8 cellular contexts compared by ENCODE assay signal in genomic region chr10:29735628-29736324, GRCh38.
A peak's percentile ranks its signal among the peaks of the same experiment; 100 is the strongest.
DNase-seq lines count a peak whose midpoint lies in the region; ATAC-seq and TF ChIP-seq lines count a peak whose summit lies in the region.

No MANE protein-coding gene starts in this region.

- POLR2A ChIA-PET in activated CD8-positive, alpha-beta T cell treated with anti-CD3 and anti-CD28 coated beads, Interleukin-2, amount 10 ng/mL, durations not matched to agents 7 days and 5 days (lab: Charles Lee): interaction anchor here (1.3 kb wide), 1 partner anchor 202 kb away, joined by 3 read pairs; no protein-coding TSS in a partner anchor

- H3K9me3 ChIP-seq in mesodermal cell (ENCODE audit: control insufficient read depth, low read length): no peaks in the 10 kb centered on the region

- H3K27ac ChIP-seq in mesodermal cell (ENCODE audit: low read depth, low read length, severe bottlenecking): peak overlapping the region; percentile 51

- peaks cover 32% of the 10 kb centered on the region for H3K4me1 ChIP-seq in mesodermal cell (ENCODE audit: control insufficient read depth, insufficient read depth, low read length, poor library complexity, severe bottlenecking)

- ATAC-seq in GM18909 (IDR thresholded peaks at IDR 0.05; ENCODE audit: poor library complexity, unreplicated experiment) (peak; percentile 89), HG03159 (IDR thresholded peaks at IDR 0.05; ENCODE audit: unreplicated experiment) (peak; percentile 79)
- peak; percentile 88 for ATAC-seq in activated CD8-positive, alpha-beta T cell treated with anti-CD3 and anti-CD28 coated beads, Interleukin-2, amount 10 ng/mL, durations not matched to agents 7 days and 5 days

- H3K27ac Mint-ChIP-seq in activated CD8-positive, alpha-beta T cell treated with anti-CD3 and anti-CD28 coated beads, Interleukin-2, amount 10 ng/mL, durations not matched to agents 7 days and 5 days: peak overlapping the region; percentile 55

- H3K4me3 Mint-ChIP-seq in activated CD8-positive, alpha-beta T cell treated with anti-CD3 and anti-CD28 coated beads, Interleukin-2, amount 10 ng/mL, durations not matched to agents 7 days and 5 days: peak overlapping the region; percentile 75

- H3K4me1 Mint-ChIP-seq in activated CD8-positive, alpha-beta T cell treated with anti-CD3 and anti-CD28 coated beads, Interleukin-2, amount 10 ng/mL, durations not matched to agents 7 days and 5 days (ENCODE audit: low read depth): peaks cover 7% of the 10 kb centered on the region

- peaks cover under 1% of the 10 kb centered on the region for H3K36me3 ChIP-seq in mesodermal cell (ENCODE audit: control insufficient read depth, insufficient read depth, low read length)

- no peaks in the 10 kb centered on the region for H3K9me3 Mint-ChIP-seq in activated CD8-positive, alpha-beta T cell treated with anti-CD3 and anti-CD28 coated beads, Interleukin-2, amount 10 ng/mL, durations not matched to agents 7 days and 5 days (ENCODE audit: insufficient read depth)

- WGBS in mesodermal cell (ENCODE audit: insufficient coverage in 2 of 2), 2 experiments: 0% methylated on average over 58 to 72 of the region's 80 CpGs

- H3K4me3 ChIP-seq in mesodermal cell (ENCODE audit: extremely low read depth, insufficient read depth, low read length, poor library complexity, severe bottlenecking): peak overlapping the region; percentile 72

- peak; percentile 30 for DNase-seq in AG09319 (ENCODE audit: extremely low read depth, low read depth)
- peak; percentile 13 to 72 for DNase-seq in NCI-H526 (lab: John Stamatoyannopoulos, UW)
- DNase-seq in activated CD8-positive, alpha-beta T cell treated with anti-CD3 and anti-CD28 coated beads, Interleukin-2, amount 10 ng/mL, durations not matched to agents 7 days and 5 days: peak; percentile 85
- peak; percentile 56 for DNase-seq in effector CD8-positive, alpha-beta T cell (lab: John Stamatoyannopoulos, UW)
- peak; percentile 72 to 77 for DNase-seq in stimulated activated CD8-positive, alpha-beta memory T cell treated with anti-CD3 and anti-CD28 coated beads, Interleukin-15, amount 100 ng/mL, for 4 hours (ENCODE audit: low read depth in 2 of 2)

- peak; percentile 76 for TF ChIP-seq CTCF in AG09319 (IDR thresholded peaks at IDR 0.05; ENCODE audit: low read depth, low read length)

- H3K36me3 Mint-ChIP-seq in activated CD8-positive, alpha-beta T cell treated with anti-CD3 and anti-CD28 coated beads, Interleukin-2, amount 10 ng/mL, durations not matched to agents 7 days and 5 days (ENCODE audit: low read depth): no peaks in the 10 kb centered on the region

- H3K27me3 Mint-ChIP-seq in activated CD8-positive, alpha-beta T cell treated with anti-CD3 and anti-CD28 coated beads, Interleukin-2, amount 10 ng/mL, durations not matched to agents 7 days and 5 days (ENCODE audit: low read depth): peaks cover 35% of the 10 kb centered on the region

- CTCF ChIA-PET in activated CD8-positive, alpha-beta T cell treated with anti-CD3 and anti-CD28 coated beads, Interleukin-2, amount 10 ng/mL, durations not matched to agents 7 days and 5 days (lab: Charles Lee): interaction anchor here (0.8 to 2.6 kb wide), 8 partner anchors 9 to 222 kb away, joined by 3 to 8 read pairs (median 4); no protein-coding TSS in a partner anchor

Comparison
In these comparisons a context has a peak if more than half of its experiments do, and no peak if none do; other contexts are left out.
1. Peak in every context shown above with its lines: DNase-seq, ATAC-seq, H3K4me3 ChIP-seq and H3K27ac ChIP-seq.
2. DNase-seq: peak in every context shown above with its lines; median percentile 85 in activated CD8-positive, alpha-beta T cell treated with anti-CD3 and anti-CD28 coated beads, Interleukin-2, amount 10 ng/mL, durations not matched to agents 7 days and 5 days; 74 in stimulated activated CD8-positive, alpha-beta memory T cell treated with anti-CD3 and anti-CD28 coated beads, Interleukin-15, amount 100 ng/mL, for 4 hours; 56 in effector CD8-positive, alpha-beta T cell; 42 in NCI-H526; 30 in AG09319.